Comparison of ENCODE assay signal across 22 cellular contexts in genomic region chr1:85118751-85119150, GRCh38.
A peak's percentile ranks its signal among the peaks of the same experiment; 100 is the strongest.
DNase-seq lines count a peak whose midpoint lies in the region; ATAC-seq and TF ChIP-seq lines count a peak whose summit lies in the region.
"Had no signal": no experiment of that assay in that cellular context is flagged by ENCODE, and none has a peak within 500 bp of the region (broad histone marks: within the 10 kb centered on the region; RNA-seq: fewer than 3 reads in every experiment).

No MANE protein-coding gene starts in this region.

- ATAC-seq in Right ventricle myocardium superior (ENCODE audit: poor library complexity) (peak; percentile 27), upper lobe of right lung (peak; percentile 84)

- TF ChIP-seq POLR2A in erythroblast (IDR thresholded peaks at IDR 0.05; ENCODE audit: low read length): no peak

- no peaks in the 10 kb centered on the region for H3K4me1 ChIP-seq in left ventricle myocardium inferior
- H3K4me1 ChIP-seq in upper lobe of right lung: no peaks in the 10 kb centered on the region
- H3K4me1 ChIP-seq: SJSA1 had no signal

- no peaks in the 10 kb centered on the region for H3K9me3 ChIP-seq in left ventricle myocardium inferior (replicated peaks)
- H3K9me3 ChIP-seq in upper lobe of right lung: no peaks in the 10 kb centered on the region
- H3K9me3 ChIP-seq: SJSA1 had no signal

- H3K27me3 Mint-ChIP-seq in activated CD4-positive, alpha-beta T cell treated with anti-CD3 and anti-CD28 coated beads, Interleukin-2, amount 10 ng/mL, durations not matched to agents 7 days and 5 days: peaks cover 6% of the 10 kb centered on the region

- H3K36me3 ChIP-seq in left ventricle myocardium inferior: no peaks in the 10 kb centered on the region
- H3K36me3 ChIP-seq in upper lobe of right lung: no peaks in the 10 kb centered on the region
- H3K36me3 ChIP-seq: SJSA1 had no signal

- POLR2A ChIA-PET in activated CD4-positive, alpha-beta T cell treated with anti-CD3 and anti-CD28 coated beads, Interleukin-2, amount 10 ng/mL, durations not matched to agents 7 days and 5 days (lab: Charles Lee): no interaction called here

- H3K4me3 Mint-ChIP-seq in activated CD4-positive, alpha-beta T cell treated with anti-CD3 and anti-CD28 coated beads, Interleukin-2, amount 10 ng/mL, durations not matched to agents 7 days and 5 days: no peak overlapping the region
- H3K4me3 Mint-ChIP-seq: B cell; CD4-positive, CD25-positive, alpha-beta regulatory T cell; H9 had no signal

- H3K27ac ChIP-seq in left ventricle myocardium inferior (replicated peaks) (no peak overlapping the region), upper lobe of right lung (no peak overlapping the region)
- H3K27ac ChIP-seq: SJSA1 had no signal

- DNase-seq in Right ventricle myocardium superior (no peak), left ventricle myocardium inferior (no peak), astrocyte of the hippocampus (ENCODE audit: low read depth, low spot score) (peak; percentile 34), iris pigment epithelial cell (ENCODE audit: low read depth) (peak; percentile 49), upper lobe of right lung (no peak), erythroblast (lab: John Stamatoyannopoulos, UW) (no peak), GDM1 (lab: John Stamatoyannopoulos, UW) (no peak)
- no peak for DNase-seq in activated CD4-positive, alpha-beta T cell treated with anti-CD3 and anti-CD28 coated beads, Interleukin-2, amount 10 ng/mL, durations not matched to agents 7 days and 5 days
- DNase-seq: 8988T; CD4-positive, CD25-positive, alpha-beta regulatory T cell; DMS79; H9; KBM-7; NCI-H1092; NCI-H146; NCI-H2029; NCI-H2171; NCI-H446; NCI-H526; OCI-M1 had no signal

- H3K27ac Mint-ChIP-seq in activated CD4-positive, alpha-beta T cell treated with anti-CD3 and anti-CD28 coated beads, Interleukin-2, amount 10 ng/mL, durations not matched to agents 7 days and 5 days: no peak overlapping the region
- H3K27ac Mint-ChIP-seq: B cell; CD4-positive, CD25-positive, alpha-beta regulatory T cell; H9 had no signal

- no peaks in the 10 kb centered on the region for H3K9me3 Mint-ChIP-seq in activated CD4-positive, alpha-beta T cell treated with anti-CD3 and anti-CD28 coated beads, Interleukin-2, amount 10 ng/mL, durations not matched to agents 7 days and 5 days
- H3K9me3 Mint-ChIP-seq: H9 had no signal

- H3K27me3 ChIP-seq in left ventricle myocardium inferior (ENCODE audit: low read depth) (no peaks in the 10 kb centered on the region), upper lobe of right lung (no peaks in the 10 kb centered on the region)
- H3K27me3 ChIP-seq: SJSA1 had no signal

- H3K4me3 ChIP-seq in left ventricle myocardium inferior: no peak overlapping the region
- no peak overlapping the region for H3K4me3 ChIP-seq in upper lobe of right lung
- H3K4me3 ChIP-seq: SJSA1 had no signal

- no peak for TF ChIP-seq CTCF in left ventricle myocardium inferior (IDR thresholded peaks at IDR 0.05; ENCODE audit: borderline replicate concordance)
- no peak for TF ChIP-seq CTCF in upper lobe of right lung (IDR thresholded peaks at IDR 0.05)

- H3K36me3 Mint-ChIP-seq in activated CD4-positive, alpha-beta T cell treated with anti-CD3 and anti-CD28 coated beads, Interleukin-2, amount 10 ng/mL, durations not matched to agents 7 days and 5 days (ENCODE audit: low read depth): no peaks in the 10 kb centered on the region
- H3K36me3 Mint-ChIP-seq: CD4-positive, CD25-positive, alpha-beta regulatory T cell had no signal

- intact Hi-C loops in Right ventricle myocardium superior (cut with DNase I): no loop called here
- intact Hi-C loops in left ventricle myocardium inferior (cut with micrococcal nuclease): no loop called here
- intact Hi-C loops in upper lobe of right lung (cut with DNase I): no loop called here

- CTCF ChIA-PET in activated CD4-positive, alpha-beta T cell treated with anti-CD3 and anti-CD28 coated beads, Interleukin-2, amount 10 ng/mL, durations not matched to agents 7 days and 5 days (lab: Charles Lee): no interaction called here

- H3K4me1 Mint-ChIP-seq in activated CD4-positive, alpha-beta T cell treated with anti-CD3 and anti-CD28 coated beads, Interleukin-2, amount 10 ng/mL, durations not matched to agents 7 days and 5 days: peaks cover 4% of the 10 kb centered on the region
- H3K4me1 Mint-ChIP-seq: B cell; CD4-positive, CD25-positive, alpha-beta regulatory T cell had no signal

Comparison
In these comparisons a context has a peak if more than half of its experiments do, and no peak if none do; other contexts are left out.
1. DNase-seq: peak in astrocyte of the hippocampus (single experiment) and iris pigment epithelial cell (single experiment); none in Right ventricle myocardium superior (single experiment), left ventricle myocardium inferior (single experiment), upper lobe of right lung (single experiment), activated CD4-positive, alpha-beta T cell treated with anti-CD3 and anti-CD28 coated beads, Interleukin-2, amount 10 ng/mL, durations not matched to agents 7 days and 5 days (single experiment), erythroblast (0 of 2) and GDM1 (single experiment).